In genomic region chrX:70434914-70435586, GRCh38 we compare ENCODE assay signal across 8 cellular contexts. TPM values are rescaled to one million over a fixed set of nuclear protein-coding genes. Genes with fewer than 3 reads are reported as not detected.
A peak's percentile ranks its signal among the peaks of the same experiment; 100 is the strongest.
DNase-seq lines count a peak whose midpoint lies in the region; ATAC-seq and TF ChIP-seq lines count a peak whose summit lies in the region.

No MANE protein-coding gene starts in this region.

- peaks cover 4% of the 10 kb centered on the region for H3K27me3 Mint-ChIP-seq in progenitor cell of endocrine pancreas

- ATAC-seq in GM19452 (IDR thresholded peaks at IDR 0.05; ENCODE audit: unreplicated experiment) = peak; percentile 2
- ATAC-seq in HG02970 (IDR thresholded peaks at IDR 0.05; ENCODE audit: low FRiP score, unreplicated experiment) = no peak

- H3K9me3 ChIP-seq in SJCRH30 (replicated peaks) = no peaks in the 10 kb centered on the region

- H3K4me3 Mint-ChIP-seq in progenitor cell of endocrine pancreas (ENCODE audit: low read depth) = peak overlapping the region; percentile 92

- no peaks in the 10 kb centered on the region for H3K36me3 ChIP-seq in SJCRH30

- DNase-seq in SJCRH30 (peak; percentile 63 to 73), fibroblast of peridontal ligament (ENCODE audit: extremely low read depth) (peak; percentile 36), progenitor cell of endocrine pancreas (ENCODE audit: low spot score, unreplicated experiment) (no peak), GF-D8 (lab: John Stamatoyannopoulos, UW) (no peak), mesenteric fat pad (ENCODE audit: low spot score) (no peak), activated gamma-delta T cell (lab: John Stamatoyannopoulos, UW) (no peak)

- peaks cover 8% of the 10 kb centered on the region for H3K4me1 ChIP-seq in SJCRH30

- H3K4me1 Mint-ChIP-seq in progenitor cell of endocrine pancreas (ENCODE audit: low read depth) = peaks cover 16% of the 10 kb centered on the region

- no peaks in the 10 kb centered on the region for H3K27me3 ChIP-seq in SJCRH30

- H3K36me3 Mint-ChIP-seq in progenitor cell of endocrine pancreas (ENCODE audit: insufficient read depth) = peaks cover 1% of the 10 kb centered on the region

- no peak for TF ChIP-seq CTCF in progenitor cell of endocrine pancreas (IDR thresholded peaks at IDR 0.05; ENCODE audit: unreplicated experiment)

- H3K27ac ChIP-seq in SJCRH30 = peak overlapping the region; percentile 71

- peak overlapping the region; percentile 65 for H3K4me3 ChIP-seq in SJCRH30

- peak overlapping the region; percentile 59 for H3K27ac Mint-ChIP-seq in progenitor cell of endocrine pancreas

- H3K9me3 Mint-ChIP-seq in progenitor cell of endocrine pancreas (ENCODE audit: low read depth) = peaks cover 17% of the 10 kb centered on the region

RNA-seq across cellular contexts. Expression of gene DLG3, which starts 9.6 kb away (rescaled TPM):
- total RNA-seq in SJCRH30 (2014; rRNA removed; shearing (Covaris generic)) = 50.1 and 67.5 TPM in 2 replicates
- 103 and 107 TPM in 2 replicates for total RNA-seq in progenitor cell of endocrine pancreas
- total RNA-seq in mesenteric fat pad = 4.6 TPM

RNA-seq across cellular contexts. Expression of gene GDPD2, which starts 11.9 kb away (rescaled TPM):
- 0.08 TPM in 1 of 2 replicates, not detected in the other for total RNA-seq in SJCRH30 (2014; rRNA removed; shearing (Covaris generic))
- total RNA-seq in progenitor cell of endocrine pancreas = 2.3 and 2.8 TPM in 2 replicates
- not detected for total RNA-seq in mesenteric fat pad

Comparison
In these comparisons a context has a peak if more than half of its experiments do, and no peak if none do; other contexts are left out.
1. DNase-seq: peak in SJCRH30 (2 of 2) and fibroblast of peridontal ligament (single experiment); none in progenitor cell of endocrine pancreas (single experiment), GF-D8 (single experiment), mesenteric fat pad (single experiment) and activated gamma-delta T cell (single experiment).